Comparison of ENCODE assay signal across 21 cellular contexts in the genomic region with DNA sequence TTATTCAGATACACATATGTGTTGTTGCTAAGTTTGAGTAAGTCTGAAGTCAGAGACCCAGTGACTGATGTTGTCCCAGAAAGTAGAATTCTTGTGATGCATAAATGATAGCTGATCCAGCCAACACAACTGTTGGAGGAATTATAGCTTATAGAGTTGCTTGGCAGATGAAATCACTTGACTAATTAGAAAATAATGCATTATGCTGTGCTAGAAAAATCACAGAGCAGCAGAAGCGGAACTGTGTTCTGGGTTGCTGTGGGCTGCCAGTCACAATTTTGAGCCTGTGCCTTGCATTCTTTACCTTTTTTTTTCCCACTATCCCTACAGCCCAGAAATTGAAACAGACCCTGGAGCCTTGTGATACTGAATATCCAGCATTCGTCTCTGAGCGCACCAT.
DNase-seq lines count a peak whose midpoint lies in the region; ATAC-seq, FAIRE-seq and TF ChIP-seq lines count a peak whose summit lies in the region.
"Had no signal": no experiment of that assay in that cellular context is flagged by ENCODE, and none has a peak within 500 bp of the region (broad histone marks: within the 10 kb centered on the region; RNA-seq: fewer than 3 reads in every experiment).

No MANE protein-coding gene starts in this region.

- H2AFZ ChIP-seq in astrocyte (ENCODE audit: low read depth, low read length) (no peak overlapping the region), osteoblast (ENCODE audit: low read length) (peak overlapping the region; percentile 62)

- no peaks in the 10 kb centered on the region for H3K79me2 ChIP-seq in astrocyte (ENCODE audit: insufficient read depth, low read length)
- H3K79me2 ChIP-seq in osteoblast (ENCODE audit: insufficient read depth, low read length): no peaks in the 10 kb centered on the region

- peak; percentile 22 for DNase-seq in AG10803 (ENCODE audit: low read depth)
- DNase-seq in astrocyte (ENCODE audit: low read depth): peak; percentile 67
- peak; percentile 24 for DNase-seq in fibroblast of peridontal ligament (ENCODE audit: extremely low read depth)
- no peak for DNase-seq in osteoblast (ENCODE audit: insufficient read length, low spot score, missing footprints)
- no peak for DNase-seq in adrenal gland
- no peak for DNase-seq in frontal cortex (ENCODE audit: low spot score in 2 of 2)
- DNase-seq in left ventricle myocardium superior: no peak
- no peak for DNase-seq in SKM-1 treated with dmso at 0.1 percent for 144 hours (lab: John Stamatoyannopoulos, UW; ENCODE audit: unreplicated experiment)
- DNase-seq: Calu3; CD8-positive, alpha-beta T cell; DMS79 treated with DMSO at 0.1 percent for 48 hours; GF-D8; GOT3; H7; HFFc6 had no signal

- H3K9me3 ChIP-seq in astrocyte (ENCODE audit: insufficient read depth, low read depth, low read length): no peaks in the 10 kb centered on the region
- H3K9me3 ChIP-seq in osteoblast (ENCODE audit: low read depth, low read length): no peaks in the 10 kb centered on the region
- H3K9me3 ChIP-seq in adrenal gland (replicated peaks in 1 of 3): no peaks in the 10 kb centered on the region
- H3K9me3 ChIP-seq: A549; BLaER1 treated with 17β-estradiol and CSF1 and Interleukin-3, amounts not matched to agents 10 nM and 100 nM had no signal

- ATAC-seq in left ventricle myocardium superior: no peak
- ATAC-seq: A549; CD8-positive, alpha-beta T cell; HCT116 had no signal

- H3K27me3 Mint-ChIP-seq in astrocyte (ENCODE audit: low read depth, unreplicated experiment): no peaks in the 10 kb centered on the region
- H3K27me3 Mint-ChIP-seq: B cell had no signal

- H3K36me3 ChIP-seq in astrocyte (ENCODE audit: insufficient read depth, low read length): no peaks in the 10 kb centered on the region
- H3K36me3 ChIP-seq in osteoblast (ENCODE audit: insufficient read depth, low read length): no peaks in the 10 kb centered on the region
- no peaks in the 10 kb centered on the region for H3K36me3 ChIP-seq in adrenal gland (replicated peaks in 1 of 2)
- H3K36me3 ChIP-seq: BLaER1 treated with 17β-estradiol and CSF1 and Interleukin-3, amounts not matched to agents 10 nM and 100 nM had no signal

- H3K4me3 Mint-ChIP-seq in astrocyte (ENCODE audit: unreplicated experiment): no peak overlapping the region
- H3K4me3 Mint-ChIP-seq: B cell; CD8-positive, alpha-beta T cell; HFFc6 had no signal

- H3K27ac ChIP-seq in astrocyte (ENCODE audit: low read depth, low read length) (no peak overlapping the region), osteoblast (ENCODE audit: low read depth, low read length) (no peak overlapping the region), adrenal gland (no peak overlapping the region)
- H3K27ac ChIP-seq: 22Rv1; A549; BLaER1 treated with 17β-estradiol and CSF1 and Interleukin-3, amounts not matched to agents 10 nM and 100 nM; HL-60 had no signal

- no peak for TF ChIP-seq POLR2A in adrenal gland (IDR thresholded peaks at IDR 0.05)

- H3K27ac Mint-ChIP-seq in astrocyte (ENCODE audit: unreplicated experiment): no peak overlapping the region
- H3K27ac Mint-ChIP-seq: B cell; CD8-positive, alpha-beta T cell; HFFc6 had no signal

- H3K4me1 ChIP-seq in astrocyte (ENCODE audit: insufficient read depth, low read length): no peaks in the 10 kb centered on the region
- H3K4me1 ChIP-seq in osteoblast (ENCODE audit: insufficient read depth, low read length): no peaks in the 10 kb centered on the region
- no peaks in the 10 kb centered on the region for H3K4me1 ChIP-seq in adrenal gland (replicated peaks in 1 of 2)
- H3K4me1 ChIP-seq: A549 had no signal

- H4K20me1 ChIP-seq in astrocyte (ENCODE audit: insufficient read depth, low read length) (no peaks in the 10 kb centered on the region), osteoblast (ENCODE audit: insufficient read depth, low read length) (no peaks in the 10 kb centered on the region)
- H4K20me1 ChIP-seq: BLaER1 treated with 17β-estradiol and CSF1 and Interleukin-3, amounts not matched to agents 10 nM and 100 nM had no signal

- H3K9ac ChIP-seq in astrocyte (ENCODE audit: low read length): no peak overlapping the region
- H3K9ac ChIP-seq: BLaER1 treated with 17β-estradiol and CSF1 and Interleukin-3, amounts not matched to agents 10 nM and 100 nM had no signal

- 91 to 95% (median 93%) methylated on average over 3 of the region's 3 CpGs for WGBS in adrenal gland, 4 donors

- H3K9me3 Mint-ChIP-seq in astrocyte (ENCODE audit: unreplicated experiment): no peaks in the 10 kb centered on the region
- H3K9me3 Mint-ChIP-seq: CD8-positive, alpha-beta T cell; HFFc6 had no signal

- H3K4me2 ChIP-seq in astrocyte (ENCODE audit: low read length): no peak overlapping the region
- H3K4me2 ChIP-seq in osteoblast (ENCODE audit: insufficient read depth, low read length): peak overlapping the region; percentile 16
- H3K4me2 ChIP-seq: A549; BLaER1 treated with 17β-estradiol and CSF1 and Interleukin-3, amounts not matched to agents 10 nM and 100 nM had no signal

- intact Hi-C loops in adrenal gland (cut with DNase I) (no loop called here), left ventricle myocardium superior (cut with micrococcal nuclease) (no loop called here)

- FAIRE-seq in astrocyte (lab: Jason Lieb, UNC): no peak
- FAIRE-seq in frontal cortex (lab: Jason Lieb, UNC): no peak
- FAIRE-seq: A549 had no signal

- no peaks in the 10 kb centered on the region for H3K36me3 Mint-ChIP-seq in astrocyte (ENCODE audit: low read depth, unreplicated experiment)
- H3K36me3 Mint-ChIP-seq: CD8-positive, alpha-beta T cell had no signal

- no peaks in the 10 kb centered on the region for H3K27me3 ChIP-seq in astrocyte (ENCODE audit: insufficient read depth, low read length)
- H3K27me3 ChIP-seq in osteoblast (ENCODE audit: insufficient read depth, low read length): no peaks in the 10 kb centered on the region
- no peaks in the 10 kb centered on the region for H3K27me3 ChIP-seq in adrenal gland
- H3K27me3 ChIP-seq: BLaER1 treated with 17β-estradiol and CSF1 and Interleukin-3, amounts not matched to agents 10 nM and 100 nM had no signal

- H3K4me1 Mint-ChIP-seq in astrocyte (ENCODE audit: low read depth, unreplicated experiment): peaks cover under 1% of the 10 kb centered on the region
- H3K4me1 Mint-ChIP-seq: B cell had no signal

- TF ChIP-seq CTCF in AG10803 (conservative IDR thresholded peaks at IDR 0.05; ENCODE audit: low read length) (no peak), astrocyte (IDR thresholded peaks at IDR 0.05; ENCODE audit: insufficient read depth, low read depth, low read length) (no peak), osteoblast (IDR thresholded peaks at IDR 0.05; ENCODE audit: extremely low read depth, low read depth, low read length) (no peak), adrenal gland (IDR thresholded peaks at IDR 0.05) (no peak)

- H3K4me3 ChIP-seq in AG10803 (ENCODE audit: low read length) (no peak overlapping the region), astrocyte (ENCODE audit: insufficient read depth, low read depth, low read length) (no peak overlapping the region), osteoblast (ENCODE audit: insufficient read depth, low read length) (no peak overlapping the region), adrenal gland (no peak overlapping the region)
- H3K4me3 ChIP-seq: A549; BLaER1 treated with 17β-estradiol and CSF1 and Interleukin-3, amounts not matched to agents 10 nM and 100 nM had no signal

Comparison
In these comparisons a context has a peak if more than half of its experiments do, and no peak if none do; other contexts are left out.
1. DNase-seq: peak in AG10803 (single experiment), astrocyte (single experiment) and fibroblast of peridontal ligament (single experiment); none in osteoblast (single experiment), adrenal gland (0 of 7), frontal cortex (0 of 2), left ventricle myocardium superior (single experiment) and SKM-1 treated with dmso at 0.1 percent for 144 hours (single experiment).